ENCODE assay signal across 22 cellular contexts in genomic region chr10:52434734-52435133, GRCh38.
"Had no signal": no experiment of that assay in that cellular context is flagged by ENCODE, and none has a peak within 500 bp of the region (broad histone marks: within the 10 kb centered on the region; RNA-seq: fewer than 3 reads in every experiment).

No MANE protein-coding gene starts in this region.

- H3K27ac ChIP-seq: RWPE1 had no signal

- H3K27me3 ChIP-seq: MG63 had no signal

- H3K4me3 ChIP-seq: MG63 had no signal

- H3K4me1 Mint-ChIP-seq: T-cell had no signal

- H3K27me3 Mint-ChIP-seq: T-cell had no signal

- H3K9me3 ChIP-seq: MG63, SK-N-SH had no signal

- ATAC-seq: T-cell had no signal

- H3K4me2 ChIP-seq: SK-N-SH had no signal

- H3K9ac ChIP-seq: SK-N-SH had no signal

- H3K4me3 Mint-ChIP-seq: T-cell had no signal

- DNase-seq: KBM-7, MG63, NCI-H1092, NCI-H1105 treated with DMSO at 0.1 percent for 48 hours, NCI-H1417 treated with DMSO at 0.1 percent for 48 hours, NCI-H146, NCI-H1694 treated with DMSO at 0.1 percent for 48 hours, NCI-H1930, NCI-H2081, NCI-H2107, NCI-H2171, NCI-H226, NCI-H446, NCI-H510A, NCI-H524 treated with DMSO at 0.1 percent for 48 hours, NCI-H69, NCI-H774, SHP77, SK-N-SH, SW 1271, T-cell had no signal

- H3K27ac Mint-ChIP-seq: T-cell had no signal

- H3K36me3 Mint-ChIP-seq: T-cell had no signal
